Comparison of ENCODE assay signal across 28 cellular contexts in genomic region chr4:18406220-18406619, GRCh38.
"Had no signal": no experiment of that assay in that cellular context is flagged by ENCODE, and none has a peak within 500 bp of the region (broad histone marks: within the 10 kb centered on the region; RNA-seq: fewer than 3 reads in every experiment).

No MANE protein-coding gene starts in this region.

- DNase-seq: colonic mucosa; cortex of kidney; effector CD8-positive, alpha-beta T cell; effector memory CD8-positive, alpha-beta T cell; endodermal cell; erythroblast; esophagus squamous epithelium; foreskin fibroblast; foreskin melanocyte; gastrocnemius medialis; glutamatergic neuron; head of caudate nucleus; heart right ventricle; hypothalamus; immature natural killer cell; islet precursor cell; kidney; kidney glomerular epithelial cell; left colon; left ventricle myocardium superior; lower lobe of right lung; mesenchymal stem cell; mucosa of descending colon had no signal

- H3K27me3 ChIP-seq: colonic mucosa, esophagus squamous epithelium, gastrocnemius medialis, heart right ventricle had no signal

- H3K9me3 Mint-ChIP-seq: dendritic cell treated with granulocyte-macrophage colony-stimulating factor and Interleukin-4, amounts not matched to agents 40 ng/mL and 50 ng/mL, for 4 days; effector memory CD8-positive, alpha-beta T cell; endodermal cell; immature natural killer cell; mesothelial cell of epicardium had no signal

- ATAC-seq: effector memory CD8-positive, alpha-beta T cell; esophagus mucosa; gastrocnemius medialis; heart right ventricle; left colon; left lobe of liver; left ventricle myocardium superior; lower lobe of right lung; mucosa of descending colon had no signal

- H3K9me3 ChIP-seq: colonic mucosa, esophagus squamous epithelium, gastrocnemius medialis, heart right ventricle, lower lobe of right lung, mucosa of descending colon had no signal

- H3K36me3 Mint-ChIP-seq: immature natural killer cell, mesothelial cell of epicardium had no signal

- H3K4me3 ChIP-seq: colonic mucosa, esophagus squamous epithelium, gastrocnemius medialis, heart right ventricle, lower lobe of right lung, mucosa of descending colon had no signal

- H3K4me1 Mint-ChIP-seq: endodermal cell, mesothelial cell of epicardium had no signal

- H3K27ac Mint-ChIP-seq: dendritic cell treated with granulocyte-macrophage colony-stimulating factor and Interleukin-4, amounts not matched to agents 40 ng/mL and 50 ng/mL, for 4 days; effector memory CD8-positive, alpha-beta T cell; endodermal cell; immature natural killer cell; mesothelial cell of epicardium had no signal

- H3K4me3 Mint-ChIP-seq: dendritic cell treated with granulocyte-macrophage colony-stimulating factor and Interleukin-4, amounts not matched to agents 40 ng/mL and 50 ng/mL, for 4 days; effector memory CD8-positive, alpha-beta T cell; endodermal cell; immature natural killer cell; mesothelial cell of epicardium had no signal

- H3K36me3 ChIP-seq: colonic mucosa, esophagus squamous epithelium, gastrocnemius medialis, heart right ventricle, lower lobe of right lung had no signal

- H3K4me1 ChIP-seq: colonic mucosa, esophagus squamous epithelium, gastrocnemius medialis, heart right ventricle, lower lobe of right lung had no signal

- H3K27me3 Mint-ChIP-seq: dendritic cell treated with granulocyte-macrophage colony-stimulating factor and Interleukin-4, amounts not matched to agents 40 ng/mL and 50 ng/mL, for 4 days had no signal

- H3K27ac ChIP-seq: colonic mucosa, epithelial cell of prostate, esophagus squamous epithelium, gastrocnemius medialis, heart right ventricle, lower lobe of right lung had no signal
